13 cellular contexts compared by ENCODE assay signal in genomic region chr2:169775765-169776482, GRCh38. TPM values are rescaled to one million over a fixed set of nuclear protein-coding genes. Genes with fewer than 3 reads are reported as not detected.
A peak's percentile ranks its signal among the peaks of the same experiment; 100 is the strongest.
DNase-seq lines count a peak whose midpoint lies in the region; ATAC-seq and TF ChIP-seq lines count a peak whose summit lies in the region.
"Had no signal": no experiment of that assay in that cellular context is flagged by ENCODE, and none has a peak within 500 bp of the region (broad histone marks: within the 10 kb centered on the region; RNA-seq: fewer than 3 reads in every experiment).

No MANE protein-coding gene starts in this region.

- POLR2A ChIA-PET in HEK293T (lab: Yijun Ruan, JAX), result interaction anchor here (0.8 kb wide), 1 partner anchor 23 kb away, joined by 3 read pairs; the partner anchor contains the start of gene SSB

- no peaks in the 10 kb centered on the region for H3K36me3 Mint-ChIP-seq in stimulated activated naive B cell treated with anti-CD40 and anti-IgM and Interleukin-4, amounts not matched to agents 10 μg/mL and 1 μg/mL and 100 μg/mL, for 72 hours
- H3K36me3 Mint-ChIP-seq: CD4-positive, CD25-positive, alpha-beta regulatory T cell had no signal

- H3K27me3 ChIP-seq in dorsolateral prefrontal cortex, result no peaks in the 10 kb centered on the region
- H3K27me3 ChIP-seq: heart left ventricle, testis had no signal

- H3K4me1 Mint-ChIP-seq in stimulated activated naive B cell treated with anti-CD40 and anti-IgM and Interleukin-4, amounts not matched to agents 10 μg/mL and 1 μg/mL and 100 μg/mL, for 72 hours, result no peaks in the 10 kb centered on the region
- H3K4me1 Mint-ChIP-seq: CD4-positive, CD25-positive, alpha-beta regulatory T cell had no signal

- peaks cover 0 to 5% of the 10 kb centered on the region in 2 donors for H3K27me3 Mint-ChIP-seq in stimulated activated naive B cell treated with anti-CD40 and anti-IgM and Interleukin-4, amounts not matched to agents 10 μg/mL and 1 μg/mL and 100 μg/mL, for 72 hours

- DNase-seq in DMS53 treated with DMSO at 0.1 percent for 48 hours (lab: John Stamatoyannopoulos, UW; ENCODE audit: unreplicated experiment) (peak; percentile 22), kidney glomerular epithelial cell (lab: John Stamatoyannopoulos, UW) (peak; percentile 58), dorsolateral prefrontal cortex (no peak), HEK293T (ENCODE audit: extremely low spot score) (no peak)
- DNase-seq in stimulated activated naive B cell treated with anti-CD40 and anti-IgM and Interleukin-4, amounts not matched to agents 10 μg/mL and 1 μg/mL and 100 μg/mL, for 72 hours, result no peak
- DNase-seq: amniotic stem cell; heart left ventricle; NCI-H2171 treated with DMSO at 0.1 percent for 48 hours; SHP77; stimulated activated CD4-positive, alpha-beta T cell treated with anti-CD3 and anti-CD28 coated beads, Interleukin-1b, Interleukin-23, amount 100 ng/mL, for 48 hours; testis had no signal

- no peak for TF ChIP-seq CTCF in VCaP (conservative IDR thresholded peaks at IDR 0.05)
- no peak for TF ChIP-seq CTCF in dorsolateral prefrontal cortex (IDR thresholded peaks at IDR 0.05 in 54 of 56, conservative IDR thresholded peaks at IDR 0.05 in 2 of 56; ENCODE audit: low read depth in 1 of 56, partially characterized antibody in 56 of 56)

- CTCF ChIA-PET in HEK293T (lab: Yijun Ruan, JAX), result interaction anchor here (1.5 kb wide), 1 partner anchor 14 kb away, joined by 5 read pairs; no protein-coding TSS in a partner anchor

- no peak overlapping the region for H3K4me3 ChIP-seq in dorsolateral prefrontal cortex
- H3K4me3 ChIP-seq: heart left ventricle, testis had no signal

- intact Hi-C loops in dorsolateral prefrontal cortex (cut with DNase I), result no loop called here

- H3K27ac ChIP-seq in VCaP, result peak overlapping the region; percentile 36
- H3K27ac ChIP-seq in dorsolateral prefrontal cortex, result peak overlapping the region in 1 of 59 donors; percentile 37
- H3K27ac ChIP-seq: testis had no signal

- H3K4me3 Mint-ChIP-seq in stimulated activated naive B cell treated with anti-CD40 and anti-IgM and Interleukin-4, amounts not matched to agents 10 μg/mL and 1 μg/mL and 100 μg/mL, for 72 hours, result no peak overlapping the region
- H3K4me3 Mint-ChIP-seq: CD4-positive, CD25-positive, alpha-beta regulatory T cell had no signal

- no peaks in the 10 kb centered on the region for H3K9me3 Mint-ChIP-seq in stimulated activated naive B cell treated with anti-CD40 and anti-IgM and Interleukin-4, amounts not matched to agents 10 μg/mL and 1 μg/mL and 100 μg/mL, for 72 hours
- H3K9me3 Mint-ChIP-seq: CD4-positive, CD25-positive, alpha-beta regulatory T cell had no signal

- H3K27ac Mint-ChIP-seq in stimulated activated naive B cell treated with anti-CD40 and anti-IgM and Interleukin-4, amounts not matched to agents 10 μg/mL and 1 μg/mL and 100 μg/mL, for 72 hours, result no peak overlapping the region
- H3K27ac Mint-ChIP-seq: CD4-positive, CD25-positive, alpha-beta regulatory T cell had no signal

- no peak for ATAC-seq in stimulated activated naive B cell treated with anti-CD40 and anti-IgM and Interleukin-4, amounts not matched to agents 10 μg/mL and 1 μg/mL and 100 μg/mL, for 72 hours (replicated peaks)

TF ChIP-seq in HEK293T, 16 proteins besides CTCF, POLR2A, EP300 and RAD21:
- TF ChIP-seq FOXM1 (IDR thresholded peaks at IDR 0.05; ENCODE audit: borderline replicate concordance), result no peak
- no peak for TF ChIP-seq ZNF384 (IDR thresholded peaks at IDR 0.05)

RNA-seq across cellular contexts. Expression of gene SSB, which starts 22.7 kb away (rescaled TPM):
- total RNA-seq in dorsolateral prefrontal cortex, result 100 to 1,000 TPM in 8 of 120 experiments, 10 to 100 TPM in 112; 57.0 to 111 (median 83.5) TPM

RNA-seq across cellular contexts. Expression of gene KLHL23, which starts 42.3 kb away (rescaled TPM):
- total RNA-seq in dorsolateral prefrontal cortex, result 10 to 100 TPM; 13.8 to 42.7 (median 26.5) TPM

RNA-seq across cellular contexts. Expression of gene METTL5, which starts 48.8 kb away (rescaled TPM):
- 10 to 100 TPM; 26.8 to 69.9 (median 47.5) TPM for total RNA-seq in dorsolateral prefrontal cortex

RNA-seq across cellular contexts. Expression of gene UBR3, which starts 51.3 kb away (rescaled TPM):
- total RNA-seq in dorsolateral prefrontal cortex, result 100 to 1,000 TPM in 111 of 120 experiments, 10 to 100 TPM in 9; 72.2 to 156 (median 124) TPM

Comparison
In these comparisons a context has a peak if more than half of its experiments do, and no peak if none do; other contexts are left out.
1. DNase-seq: peak in DMS53 treated with DMSO at 0.1 percent for 48 hours (single experiment) and kidney glomerular epithelial cell (single experiment); none in dorsolateral prefrontal cortex (0 of 10), HEK293T (single experiment) and stimulated activated naive B cell treated with anti-CD40 and anti-IgM and Interleukin-4, amounts not matched to agents 10 μg/mL and 1 μg/mL and 100 μg/mL, for 72 hours (single experiment).